8 cellular contexts compared by ENCODE assay signal in genomic region chr12:55188974-55189556, GRCh38. TPM values are rescaled to one million over a fixed set of nuclear protein-coding genes. Genes with fewer than 3 reads are reported as not detected.
A peak's percentile ranks its signal among the peaks of the same experiment; 100 is the strongest.
DNase-seq lines count a peak whose midpoint lies in the region; ATAC-seq and TF ChIP-seq lines count a peak whose summit lies in the region.

No MANE protein-coding gene starts in this region.

- no peaks in the 10 kb centered on the region for H3K9me3 Mint-ChIP-seq in activated CD8-positive, alpha-beta T cell treated with anti-CD3 and anti-CD28 coated beads, Interleukin-2, amount 10 ng/mL, durations not matched to agents 7 days and 5 days (ENCODE audit: insufficient read depth)

- no peak for TF ChIP-seq POLR2A in prostate gland (IDR thresholded peaks at IDR 0.05)

- WGBS in prostate gland = 1% methylated on average over 4 of the region's 4 CpGs

- H3K4me1 ChIP-seq in prostate gland (replicated peaks) = no peaks in the 10 kb centered on the region

- H3K27ac ChIP-seq in prostate gland = no peak overlapping the region

- no peak overlapping the region for H3K4me3 ChIP-seq in prostate gland

- POLR2A ChIA-PET in activated CD8-positive, alpha-beta T cell treated with anti-CD3 and anti-CD28 coated beads, Interleukin-2, amount 10 ng/mL, durations not matched to agents 7 days and 5 days (lab: Charles Lee) = no interaction called here

- no peak overlapping the region for H3K27ac Mint-ChIP-seq in activated CD8-positive, alpha-beta T cell treated with anti-CD3 and anti-CD28 coated beads, Interleukin-2, amount 10 ng/mL, durations not matched to agents 7 days and 5 days

- peak; percentile 72 for ATAC-seq in GM21360 (IDR thresholded peaks at IDR 0.05; ENCODE audit: unreplicated experiment)
- ATAC-seq in activated CD8-positive, alpha-beta T cell treated with anti-CD3 and anti-CD28 coated beads, Interleukin-2, amount 10 ng/mL, durations not matched to agents 7 days and 5 days = peak; percentile 69

- DNase-seq in ELR (ENCODE audit: low read depth) = peak; percentile 77
- DNase-seq in HK-2 (ENCODE audit: unreplicated experiment) = peak; percentile 18
- peak; percentile 64 for DNase-seq in NCI-H526 treated with DMSO at 0.1 percent for 48 hours (lab: John Stamatoyannopoulos, UW)
- DNase-seq in activated CD8-positive, alpha-beta T cell treated with anti-CD3 and anti-CD28 coated beads, Interleukin-2, amount 10 ng/mL, durations not matched to agents 7 days and 5 days = peak; percentile 72
- peak; percentile 67 for DNase-seq in globus pallidus (ENCODE audit: low spot score)
- peak; percentile 60 for DNase-seq in prostate gland (ENCODE audit: low spot score)
- no peak for DNase-seq in posterior vena cava (ENCODE audit: low spot score)

- TF ChIP-seq CTCF in prostate gland (IDR thresholded peaks at IDR 0.05) = peak; percentile 33 to 76 (median 74)

- no peak overlapping the region for H3K4me3 Mint-ChIP-seq in activated CD8-positive, alpha-beta T cell treated with anti-CD3 and anti-CD28 coated beads, Interleukin-2, amount 10 ng/mL, durations not matched to agents 7 days and 5 days

- no peaks in the 10 kb centered on the region for H3K27me3 ChIP-seq in prostate gland (replicated peaks; ENCODE audit: insufficient read depth)

- peaks cover 19% of the 10 kb centered on the region for H3K27me3 Mint-ChIP-seq in activated CD8-positive, alpha-beta T cell treated with anti-CD3 and anti-CD28 coated beads, Interleukin-2, amount 10 ng/mL, durations not matched to agents 7 days and 5 days (ENCODE audit: low read depth)

- H3K4me1 Mint-ChIP-seq in activated CD8-positive, alpha-beta T cell treated with anti-CD3 and anti-CD28 coated beads, Interleukin-2, amount 10 ng/mL, durations not matched to agents 7 days and 5 days (ENCODE audit: low read depth) = no peaks in the 10 kb centered on the region

- CTCF ChIA-PET in activated CD8-positive, alpha-beta T cell treated with anti-CD3 and anti-CD28 coated beads, Interleukin-2, amount 10 ng/mL, durations not matched to agents 7 days and 5 days (lab: Charles Lee) = interaction anchor here (0.6 to 2.6 kb wide), 7 partner anchors 14 to 467 kb away, joined by 3 to 12 read pairs (median 3); no protein-coding TSS in a partner anchor

- intact Hi-C loops in prostate gland (cut with DNase I) (no loop called here), posterior vena cava (cut with DNase I) (loop anchor here in 1 of 2 donors (10.0 kb wide), 1 partner anchor 426 kb away; no protein-coding TSS in a partner anchor)

- no peaks in the 10 kb centered on the region for H3K36me3 ChIP-seq in prostate gland

- H3K9me3 ChIP-seq in prostate gland = no peaks in the 10 kb centered on the region

- no peaks in the 10 kb centered on the region for H3K36me3 Mint-ChIP-seq in activated CD8-positive, alpha-beta T cell treated with anti-CD3 and anti-CD28 coated beads, Interleukin-2, amount 10 ng/mL, durations not matched to agents 7 days and 5 days (ENCODE audit: low read depth)

RNA-seq across cellular contexts. Expression of gene OR10A7, which starts 31.8 kb away (rescaled TPM):
- total RNA-seq in activated CD8-positive, alpha-beta T cell treated with anti-CD3 and anti-CD28 coated beads, Interleukin-2, amount 10 ng/mL, durations not matched to agents 7 days and 5 days = not detected
- total RNA-seq in prostate gland (not detected), posterior vena cava (not detected)

RNA-seq across cellular contexts. Expression of gene OR6C74, which starts 55.3 kb away (rescaled TPM):
- total RNA-seq in activated CD8-positive, alpha-beta T cell treated with anti-CD3 and anti-CD28 coated beads, Interleukin-2, amount 10 ng/mL, durations not matched to agents 7 days and 5 days = not detected
- total RNA-seq in prostate gland (not detected), posterior vena cava (not detected)
